In genomic region chr22:20436309-20437252, GRCh38 we compare ENCODE assay signal across 8 cellular contexts. TPM values are rescaled to one million over a fixed set of nuclear protein-coding genes. Genes with fewer than 3 reads are reported as not detected.
DNase-seq lines count a peak whose midpoint lies in the region; ATAC-seq and TF ChIP-seq lines count a peak whose summit lies in the region.

No MANE protein-coding gene starts in this region.

- ATAC-seq in HG03139 (IDR thresholded peaks at IDR 0.05; ENCODE audit: unreplicated experiment) (no peak), HG03520 (IDR thresholded peaks at IDR 0.05; ENCODE audit: unreplicated experiment) (no peak)

- H3K4me3 ChIP-seq in epithelial cell of esophagus (ENCODE audit: low read length): peak overlapping the region; percentile 23

- H3K27ac ChIP-seq in RWPE1: peak overlapping the region; percentile 4; the same call in 1 of the 2 replicates

- POLR2A ChIA-PET in RWPE1 (lab: Yijun Ruan, JAX; ENCODE audit: low non-redundant PET): no interaction called here

- no peak for TF ChIP-seq CTCF in GM10266 (IDR thresholded peaks at IDR 0.05; ENCODE audit: control insufficient read depth, insufficient read depth, low read depth, missing control alignments)
- no peak for TF ChIP-seq CTCF in RWPE1 (conservative IDR thresholded peaks at IDR 0.05; ENCODE audit: low read depth)
- TF ChIP-seq CTCF in epithelial cell of esophagus (IDR thresholded peaks at IDR 0.05; ENCODE audit: insufficient read depth, low read depth, low read length, missing control alignments): no peak
- no peak for TF ChIP-seq CTCF in nephron (IDR thresholded peaks at IDR 0.05; ENCODE audit: unreplicated experiment in 3 of 3)

- no peaks in the 10 kb centered on the region for H3K9me3 Mint-ChIP-seq in nephron

- CTCF ChIA-PET in RWPE1 (lab: Yijun Ruan, JAX): no interaction called here

- peak; percentile 55 for DNase-seq in GM10266 (ENCODE audit: extremely low spot score)
- no peak for DNase-seq in RWPE1 (ENCODE audit: low spot score)
- no peak for DNase-seq in epithelial cell of esophagus (ENCODE audit: low read depth)
- no peak for DNase-seq in kidney glomerular epithelial cell (lab: John Stamatoyannopoulos, UW)
- DNase-seq in mesenteric fat pad (ENCODE audit: low spot score): no peak

- peaks cover 36% of the 10 kb centered on the region for H3K27me3 Mint-ChIP-seq in nephron (ENCODE audit: low read depth)

- peak overlapping the region; percentile 95 to 97 (median 97) for H3K4me3 Mint-ChIP-seq in nephron

- peaks cover 29% of the 10 kb centered on the region for H3K4me1 Mint-ChIP-seq in nephron

- peak overlapping the region; percentile 79 to 97 (median 92) for H3K27ac Mint-ChIP-seq in nephron

- H3K36me3 Mint-ChIP-seq in nephron (ENCODE audit: low read depth): peaks cover 17% of the 10 kb centered on the region

RNA-seq across cellular contexts. Expression of gene SCARF2, which starts 1.0 kb away (rescaled TPM):
- total RNA-seq in mesenteric fat pad: 21.1 TPM

RNA-seq across cellular contexts. Expression of gene ZNF74, which starts 42.6 kb away (rescaled TPM):
- 5.2 TPM for total RNA-seq in mesenteric fat pad

RNA-seq across cellular contexts. Expression of gene KLHL22, which starts 59.0 kb away (rescaled TPM):
- total RNA-seq in mesenteric fat pad: 24.9 TPM
